In genomic region chr22:17523925-17524324, GRCh38 we compare ENCODE assay signal across 22 cellular contexts. TPM values are rescaled to one million over a fixed set of nuclear protein-coding genes. Genes with fewer than 3 reads are reported as not detected.
"Had no signal": no experiment of that assay in that cellular context is flagged by ENCODE, and none has a peak within 500 bp of the region (broad histone marks: within the 10 kb centered on the region; RNA-seq: fewer than 3 reads in every experiment).

No MANE protein-coding gene starts in this region.

- FAIRE-seq: HTR-8/SVneo, RCC 7860 had no signal

- H3K4me3 ChIP-seq: MG63 had no signal

- H3K36me3 ChIP-seq: MG63 had no signal

- H3K9me3 ChIP-seq: MG63, SK-N-SH had no signal

- DNase-seq: Karpas-422, KG1, MG63, NCI-H1092 treated with DMSO at 0.1 percent for 48 hours, NCI-H1436, NCI-H187, NCI-H2029, NCI-H2081 treated with DMSO at 0.1 percent for 48 hours, NCI-H2171, NCI-H226, NCI-H446, NCI-H510A, NCI-H524 treated with DMSO at 0.1 percent for 48 hours, NCI-H69, NCI-H774, RPMI8226, SHP77, SK-N-SH, SW 1271 had no signal

- H3K27me3 ChIP-seq: MG63 had no signal

- H3K9ac ChIP-seq: SK-N-SH had no signal

- H3K4me2 ChIP-seq: SK-N-SH had no signal

RNA-seq across cellular contexts. Expression of gene SLC25A18, which starts 39.4 kb away (rescaled TPM):
- total RNA-seq: SK-MEL-5 had no signal
